29 cellular contexts compared by ENCODE assay signal in genomic region chr9:27423919-27424710, GRCh38.
A peak's percentile ranks its signal among the peaks of the same experiment; 100 is the strongest.
DNase-seq lines count a peak whose midpoint lies in the region; ATAC-seq, FAIRE-seq and TF ChIP-seq lines count a peak whose summit lies in the region.
"Had no signal": no experiment of that assay in that cellular context is flagged by ENCODE, and none has a peak within 500 bp of the region (broad histone marks: within the 10 kb centered on the region; RNA-seq: fewer than 3 reads in every experiment).

No MANE protein-coding gene starts in this region.

- peak; percentile 85 for FAIRE-seq in urothelium cell line (lab: Jason Lieb, UNC)
- no peak for FAIRE-seq in frontal cortex (lab: Jason Lieb, UNC)
- FAIRE-seq: GM12891, pancreas had no signal

- in situ Hi-C loops in mammary epithelial cell (cut with MboI; ENCODE audit: low sequenced_read_pairs in 2 of 2) = no loop called here

- no peaks in the 10 kb centered on the region for H3K9me3 ChIP-seq in mammary epithelial cell (replicated peaks; ENCODE audit: insufficient read depth, low read length)
- H3K9me3 ChIP-seq: body of pancreas, pancreas, transverse colon had no signal

- H3K9ac ChIP-seq in mammary epithelial cell (ENCODE audit: insufficient read depth, low read length) = no peak overlapping the region
- H3K9ac ChIP-seq: BLaER1, KMS-11, neural progenitor cell had no signal

- CTCF ChIA-PET in mammary epithelial cell (lab: Charles Lee; ENCODE audit: low non-redundant PET) = interaction anchor here (0.5 to 0.6 kb wide), 2 partner anchors 92 to 96 kb away, joined by 3 to 7 read pairs; no protein-coding TSS in a partner anchor

- H3K27ac ChIP-seq in mammary epithelial cell (ENCODE audit: insufficient read depth, low read depth, low read length) = peak overlapping the region; percentile 54
- H3K27ac ChIP-seq: BLaER1, body of pancreas, KMS-11, neural progenitor cell, pancreas, transverse colon had no signal

- no peak for TF ChIP-seq CTCF in mammary epithelial cell (conservative IDR thresholded peaks at IDR 0.05 in 1 of 2, IDR thresholded peaks at IDR 0.05 in 1 of 2; ENCODE audit: extremely low read depth in 1 of 2, insufficient read depth in 1 of 2, low read depth in 1 of 2, low read length in 2 of 2)
- TF ChIP-seq CTCF in mesothelial cell of epicardium (IDR thresholded peaks at IDR 0.05; ENCODE audit: unreplicated experiment) = no peak

- peaks cover 73% of the 10 kb centered on the region for H3K4me1 ChIP-seq in mammary epithelial cell (ENCODE audit: insufficient read depth, low read length)
- H3K4me1 ChIP-seq: BLaER1, pancreas had no signal

- ATAC-seq in naive thymus-derived CD8-positive, alpha-beta T cell = no peak
- ATAC-seq: body of pancreas, left cardiac atrium, pancreas, PC-3 had no signal

- peak overlapping the region; percentile 64 for H3K27ac Mint-ChIP-seq in mesothelial cell of epicardium
- H3K27ac Mint-ChIP-seq in naive thymus-derived CD8-positive, alpha-beta T cell = no peak overlapping the region
- H3K27ac Mint-ChIP-seq: activated T-cell treated with anti-CD3 and anti-CD28 coated beads, Interleukin-2, amount 50 U/mL, for 24 hours; neural progenitor cell had no signal

- no peak overlapping the region for H2AFZ ChIP-seq in mammary epithelial cell (ENCODE audit: low read depth, low read length)
- H2AFZ ChIP-seq: neural progenitor cell had no signal

- H3K36me3 Mint-ChIP-seq in mesothelial cell of epicardium = peaks cover 10% of the 10 kb centered on the region
- H3K36me3 Mint-ChIP-seq in naive thymus-derived CD8-positive, alpha-beta T cell = peaks cover 0 to under 1% (median under 1%) of the 10 kb centered on the region in 3 donors

- POLR2A ChIA-PET in naive thymus-derived CD8-positive, alpha-beta T cell (lab: Charles Lee) = no interaction called here

- intact Hi-C loops in mammary epithelial cell (cut with micrococcal nuclease) = no loop called here

- H3K27me3 ChIP-seq in mammary epithelial cell (ENCODE audit: insufficient read depth, low read length) = no peaks in the 10 kb centered on the region
- H3K27me3 ChIP-seq: BLaER1, body of pancreas, neural progenitor cell, pancreas, transverse colon had no signal

- peaks cover 56% of the 10 kb centered on the region for H3K79me2 ChIP-seq in mammary epithelial cell (ENCODE audit: insufficient read depth, low read length)

- H3K4me3 Mint-ChIP-seq in mesothelial cell of epicardium = no peak overlapping the region
- no peak overlapping the region for H3K4me3 Mint-ChIP-seq in naive thymus-derived CD8-positive, alpha-beta T cell
- H3K4me3 Mint-ChIP-seq: activated T-cell treated with anti-CD3 and anti-CD28 coated beads, Interleukin-2, amount 50 U/mL, for 24 hours; neural progenitor cell had no signal

- H3K4me2 ChIP-seq in mammary epithelial cell (ENCODE audit: insufficient read depth, low read depth, low read length) = peak overlapping the region; percentile 5
- H3K4me2 ChIP-seq: BLaER1, KMS-11, neural progenitor cell had no signal

- H4K20me1 ChIP-seq in mammary epithelial cell (ENCODE audit: insufficient read depth, low read length) = no peaks in the 10 kb centered on the region
- H4K20me1 ChIP-seq: BLaER1 had no signal

- WGBS in mammary epithelial cell (ENCODE audit: low coverage, missing lambda C conversion rate) = 85% methylated on average over 6 of the region's 6 CpGs

- H3K4me3 ChIP-seq in mammary epithelial cell (replicated peaks in 1 of 3; ENCODE audit: insufficient read depth in 1 of 3, low read depth in 2 of 3, low read length in 3 of 3) = no peak overlapping the region
- H3K4me3 ChIP-seq: BLaER1, body of pancreas, neural progenitor cell, pancreas, transverse colon had no signal

- H3K36me3 ChIP-seq in mammary epithelial cell (ENCODE audit: insufficient read depth, low read length) = no peaks in the 10 kb centered on the region
- H3K36me3 ChIP-seq: BLaER1, neural progenitor cell, pancreas, transverse colon had no signal

- DNase-seq in stimulated activated CD4-positive, alpha-beta T cell treated with anti-CD3 and anti-CD28 coated beads, Interleukin-1b, Interleukin-23, amount 100 ng/mL, for 48 hours = peak; percentile 28
- no peak for DNase-seq in stimulated activated CD4-positive, alpha-beta T cell treated with anti-CD3 and anti-CD28 coated beads, Interleukin-4, amount 100 ng/mL, for 4 hours
- DNase-seq in mammary epithelial cell (peak; percentile 47), mesothelial cell of epicardium (ENCODE audit: low spot score in 2 of 2, unreplicated experiment in 2 of 2) (no peak), urothelium cell line (ENCODE audit: low spot score) (no peak), frontal cortex (ENCODE audit: low spot score in 2 of 2) (no peak)
- DNase-seq in activated CD8-positive, alpha-beta memory T cell treated with anti-CD3 and anti-CD28 coated beads, Interleukin-2, amount 50 U/mL, for 48 hours = no peak
- DNase-seq in naive thymus-derived CD8-positive, alpha-beta T cell = no peak
- DNase-seq: activated T-cell treated with anti-CD3 and anti-CD28 coated beads, Interleukin-2, amount 50 U/mL, for 24 hours; body of pancreas; DMS153; HCEC 1CT; hypothalamus; left cardiac atrium; MM.1S; NCI-H1436; NCI-H2081; NCI-H524 treated with DMSO at 0.1 percent for 48 hours; NK-92 treated with Interleukin-12 subunit alpha and Interleukin-12 subunit beta, amount 100 ng/mL, for 24 hours; pancreas; PC-3; retina; SHP77 treated with DMSO at 0.1 percent for 48 hours; stimulated activated CD4-positive, alpha-beta T cell treated with anti-CD3 and anti-CD28 coated beads, Interleukin-2, amount 100 ng/mL, for 24 hours; transverse colon had no signal

- H3K9me3 Mint-ChIP-seq in mesothelial cell of epicardium = peaks cover 10% of the 10 kb centered on the region
- H3K9me3 Mint-ChIP-seq in naive thymus-derived CD8-positive, alpha-beta T cell = peaks cover 0 to 4% (median 0%) of the 10 kb centered on the region in 9 donors

- dilution Hi-C loops in mammary epithelial cell (cut with HindIII; ENCODE audit: low sequenced_read_pairs) = no loop called here

- no TSS peak for BruUV-seq in mammary epithelial cell (replicated peaks; lab: Mats Ljungman, UMichigan)

- H3K27me3 Mint-ChIP-seq in mesothelial cell of epicardium (ENCODE audit: low read depth) = no peaks in the 10 kb centered on the region
- peaks cover 0 to 4% (median 0%) of the 10 kb centered on the region in 5 donors for H3K27me3 Mint-ChIP-seq in naive thymus-derived CD8-positive, alpha-beta T cell
- H3K27me3 Mint-ChIP-seq: activated T-cell treated with anti-CD3 and anti-CD28 coated beads, Interleukin-2, amount 50 U/mL, for 24 hours had no signal

- peaks cover 77% of the 10 kb centered on the region for H3K4me1 Mint-ChIP-seq in mesothelial cell of epicardium
- peaks cover 0 to 10% (median 0%) of the 10 kb centered on the region in 4 donors for H3K4me1 Mint-ChIP-seq in naive thymus-derived CD8-positive, alpha-beta T cell

Comparison
In these comparisons a context has a peak if more than half of its experiments do, and no peak if none do; other contexts are left out.
1. DNase-seq: peak in stimulated activated CD4-positive, alpha-beta T cell treated with anti-CD3 and anti-CD28 coated beads, Interleukin-1b, Interleukin-23, amount 100 ng/mL, for 48 hours (single experiment) and mammary epithelial cell (single experiment); none in stimulated activated CD4-positive, alpha-beta T cell treated with anti-CD3 and anti-CD28 coated beads, Interleukin-4, amount 100 ng/mL, for 4 hours (0 of 2), mesothelial cell of epicardium (0 of 2), urothelium cell line (single experiment), frontal cortex (0 of 2), activated CD8-positive, alpha-beta memory T cell treated with anti-CD3 and anti-CD28 coated beads, Interleukin-2, amount 50 U/mL, for 48 hours (single experiment) and naive thymus-derived CD8-positive, alpha-beta T cell (0 of 10).